In the genomic region with DNA sequence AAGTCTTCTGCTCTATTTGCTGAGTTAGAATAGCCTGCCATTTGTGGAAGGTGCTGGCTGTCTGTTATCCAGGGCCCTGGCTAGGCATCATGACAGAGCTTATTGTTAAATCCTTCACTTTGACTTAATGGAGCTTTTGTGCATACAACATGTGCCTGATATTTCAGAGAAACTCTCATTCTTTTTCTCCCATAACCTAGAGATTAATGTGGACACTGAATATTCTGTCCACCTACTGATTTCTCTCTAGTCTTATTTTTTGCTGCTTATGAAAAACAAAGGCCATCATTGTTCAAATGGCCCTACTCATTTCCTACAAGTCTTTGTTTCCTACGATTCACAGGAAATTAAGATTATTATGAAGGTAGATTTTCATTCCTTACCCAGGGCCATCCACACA, we compare ENCODE assay signal across 29 cellular contexts.
"Had no signal": no experiment of that assay in that cellular context is flagged by ENCODE, and none has a peak within 500 bp of the region (broad histone marks: within the 10 kb centered on the region; RNA-seq: fewer than 3 reads in every experiment).

No MANE protein-coding gene starts in this region.

- H3K9me3 Mint-ChIP-seq: endodermal cell, memory B cell had no signal

- ATAC-seq: effector memory CD8-positive, alpha-beta T cell; esophagus mucosa; gastroesophageal sphincter; heart right ventricle; left cardiac atrium; left lung; left ventricle myocardium superior; lower lobe of right lung; naive thymus-derived CD4-positive, alpha-beta T cell had no signal

- H3K36me3 ChIP-seq: esophagus squamous epithelium, gastroesophageal sphincter, heart right ventricle, left lung, lower lobe of right lung had no signal

- H3K4me3 ChIP-seq: coronary artery, dorsolateral prefrontal cortex, esophagus squamous epithelium, gastroesophageal sphincter, heart right ventricle, left lung, lower lobe of right lung had no signal

- DNase-seq: dermis blood vessel endothelial cell; dorsolateral prefrontal cortex; effector CD4-positive, alpha-beta T cell; effector memory CD8-positive, alpha-beta T cell; endodermal cell; erythroblast; esophagus squamous epithelium; foreskin fibroblast; glutamatergic neuron; head of caudate nucleus; heart right ventricle; hippocampal formation; left cardiac atrium; left lung; left ventricle myocardium superior; lower lobe of right lung; mesendoderm; midbrain; naive thymus-derived CD4-positive, alpha-beta T cell had no signal

- H3K36me3 Mint-ChIP-seq: memory B cell; naive thymus-derived CD4-positive, alpha-beta T cell had no signal

- H3K27me3 ChIP-seq: dorsolateral prefrontal cortex, esophagus squamous epithelium, gastroesophageal sphincter, heart right ventricle, left lung had no signal

- H3K27ac Mint-ChIP-seq: effector memory CD8-positive, alpha-beta T cell; endodermal cell; memory B cell; naive thymus-derived CD4-positive, alpha-beta T cell had no signal

- H3K27me3 Mint-ChIP-seq: effector memory CD8-positive, alpha-beta T cell had no signal

- H3K9me3 ChIP-seq: esophagus squamous epithelium, gastroesophageal sphincter, heart right ventricle, left lung, lower lobe of right lung had no signal

- H3K4me1 Mint-ChIP-seq: endodermal cell; memory B cell; naive thymus-derived CD4-positive, alpha-beta T cell had no signal

- H3K27ac ChIP-seq: coronary artery, dorsolateral prefrontal cortex, epithelial cell of prostate, esophagus squamous epithelium, gastroesophageal sphincter, heart right ventricle, left lung, lower lobe of right lung had no signal

- H3K4me1 ChIP-seq: esophagus squamous epithelium, gastroesophageal sphincter, heart right ventricle, left lung, lower lobe of right lung had no signal

- H3K4me3 Mint-ChIP-seq: effector memory CD8-positive, alpha-beta T cell; endodermal cell; memory B cell; naive thymus-derived CD4-positive, alpha-beta T cell had no signal

- FAIRE-seq: colon, endometrium, frontal cortex, islet of Langerhans, keratinocyte had no signal
